Comparison of ENCODE assay signal across 33 cellular contexts in genomic region chr17:43315369-43315768, GRCh38.
"Had no signal": no experiment of that assay in that cellular context is flagged by ENCODE, and none has a peak within 500 bp of the region (broad histone marks: within the 10 kb centered on the region; RNA-seq: fewer than 3 reads in every experiment).

No MANE protein-coding gene starts in this region.

- H3K36me3 ChIP-seq: adrenal gland, esophagus squamous epithelium, gastroesophageal sphincter, heart right ventricle, WERI-Rb-1 had no signal

- H3K27me3 Mint-ChIP-seq: activated B cell treated with CpG ODN at 0.5 μM for 24 hours; activated CD4-positive, alpha-beta memory T cell treated with anti-CD3 and anti-CD28 coated beads for 36 hours; activated CD8-positive, alpha-beta memory T cell treated with anti-CD3 and anti-CD28 coated beads, Interleukin-2, amount 10 ng/mL, durations not matched to agents 7 days and 5 days; activated naive CD4-positive, alpha-beta T cell treated with anti-CD3 and anti-CD28 coated beads, Interleukin-2, amount 50 U/mL, for 24 hours; activated naive CD8-positive, alpha-beta T cell treated with anti-CD3 and anti-CD28 coated beads for 36 hours; activated naive CD8-positive, alpha-beta T cell treated with anti-CD3 and anti-CD28 coated beads, Interleukin-2, amount 50 U/mL, for 24 hours; effector memory CD8-positive, alpha-beta T cell; T-helper 17 cell had no signal

- FAIRE-seq: colon had no signal

- H3K4me3 ChIP-seq: adrenal gland, body of pancreas, esophagus squamous epithelium, gastroesophageal sphincter, heart right ventricle had no signal

- H3K27ac Mint-ChIP-seq: activated B cell treated with CpG ODN at 0.5 μM for 24 hours; activated CD4-positive, alpha-beta memory T cell treated with anti-CD3 and anti-CD28 coated beads for 36 hours; activated CD8-positive, alpha-beta memory T cell treated with anti-CD3 and anti-CD28 coated beads, Interleukin-2, amount 10 ng/mL, durations not matched to agents 7 days and 5 days; activated CD8-positive, alpha-beta T cell treated with anti-CD3 and anti-CD28 coated beads, Interleukin-2, amount 10 ng/mL, durations not matched to agents 7 days and 5 days; activated naive CD4-positive, alpha-beta T cell treated with anti-CD3 and anti-CD28 coated beads for 36 hours; activated naive CD4-positive, alpha-beta T cell treated with anti-CD3 and anti-CD28 coated beads, Interleukin-2, amount 50 U/mL, for 24 hours; activated naive CD8-positive, alpha-beta T cell treated with anti-CD3 and anti-CD28 coated beads for 36 hours; activated naive CD8-positive, alpha-beta T cell treated with anti-CD3 and anti-CD28 coated beads, Interleukin-2, amount 50 U/mL, for 24 hours; activated T-helper 1 cell treated with anti-CD3 and anti-CD28 coated beads, Interleukin-12 subunit alpha, Interleukin-12 subunit beta, Interleukin-2, Interleukin-4 antibody, amounts not matched to agents 30 ng/mL and 10 ng/mL and 1 ng/mL, durations not matched to agents 14 hours and 24 hours and 36 hours; activated T-helper 2 cell treated with anti-CD3 and anti-CD28 coated beads, Interferon-gamma antibody, Interleukin-2, Interleukin-4, amounts not matched to agents 10 μg/mL and 5 μg/mL and 100 μg/mL, durations not matched to agents 14 hours and 24 hours and 36 hours; effector memory CD8-positive, alpha-beta T cell; T-helper 17 cell; T-helper 2 cell treated with Interferon-gamma antibody and Interleukin-4, amounts not matched to agents 5 μg/mL and 100 μg/mL, for 36 hours had no signal

- DNase-seq: activated B cell treated with CpG ODN at 0.5 μM for 24 hours; activated CD4-positive, alpha-beta memory T cell treated with anti-CD3 and anti-CD28 coated beads for 36 hours; activated CD4-positive, alpha-beta T cell treated with anti-CD3 and anti-CD28 coated beads for 48 hours; activated CD4-positive, alpha-beta T cell treated with anti-CD3 and anti-CD28 coated beads, Interleukin-2, amount 50 U/mL, for 1 hour; activated CD8-positive, alpha-beta memory T cell treated with anti-CD3 and anti-CD28 coated beads, Interleukin-2, amount 50 U/mL, for 4 hours; activated CD8-positive, alpha-beta T cell treated with anti-CD3 and anti-CD28 coated beads, Interleukin-2, amount 10 ng/mL, durations not matched to agents 7 days and 5 days; activated effector memory CD4-positive, alpha-beta T cell treated with anti-CD3 and anti-CD28 coated beads, Interleukin-2, amount 50 U/mL, for 16 hours; activated naive CD4-positive, alpha-beta T cell treated with anti-CD3 and anti-CD28 coated beads for 36 hours; activated naive CD8-positive, alpha-beta T cell treated with anti-CD3 and anti-CD28 coated beads for 36 hours; activated T-cell treated with anti-CD3 and anti-CD28 coated beads, Interleukin-2, amount 50 U/mL, for 1 hour; amygdala; aorta; body of pancreas; caudate nucleus; cortex of kidney; effector CD4-positive, alpha-beta T cell; effector memory CD8-positive, alpha-beta T cell; esophagus squamous epithelium; heart right ventricle; T-helper 17 cell; T1000; WERI-Rb-1 had no signal

- ATAC-seq: activated CD4-positive, CD25-positive, alpha-beta regulatory T cell treated with anti-CD3 and anti-CD28 coated beads, Interleukin-2, amount 50 U/mL, for 24 hours; activated CD8-positive, alpha-beta memory T cell treated with anti-CD3 and anti-CD28 coated beads, Interleukin-2, amount 10 ng/mL, durations not matched to agents 7 days and 5 days; activated CD8-positive, alpha-beta T cell treated with anti-CD3 and anti-CD28 coated beads, Interleukin-2, amount 10 ng/mL, durations not matched to agents 7 days and 5 days; activated naive CD8-positive, alpha-beta T cell treated with anti-CD3 and anti-CD28 coated beads, Interleukin-2, amount 50 U/mL, for 24 hours; body of pancreas; effector memory CD8-positive, alpha-beta T cell; gastroesophageal sphincter; heart right ventricle; T-helper 17 cell had no signal

- H3K27me3 ChIP-seq: adrenal gland, body of pancreas, esophagus squamous epithelium, gastroesophageal sphincter, heart right ventricle had no signal

- H3K27ac ChIP-seq: adrenal gland, body of pancreas, epithelial cell of prostate, esophagus squamous epithelium, gastroesophageal sphincter, heart right ventricle, WERI-Rb-1 had no signal

- H3K4me1 Mint-ChIP-seq: activated naive CD8-positive, alpha-beta T cell treated with anti-CD3 and anti-CD28 coated beads for 36 hours had no signal

- H3K4me1 ChIP-seq: adrenal gland, body of pancreas, esophagus squamous epithelium, gastroesophageal sphincter, heart right ventricle had no signal

- H3K4me3 Mint-ChIP-seq: activated B cell treated with CpG ODN at 0.5 μM for 24 hours; activated CD4-positive, alpha-beta memory T cell treated with anti-CD3 and anti-CD28 coated beads for 36 hours; activated CD8-positive, alpha-beta memory T cell treated with anti-CD3 and anti-CD28 coated beads, Interleukin-2, amount 10 ng/mL, durations not matched to agents 7 days and 5 days; activated CD8-positive, alpha-beta T cell treated with anti-CD3 and anti-CD28 coated beads, Interleukin-2, amount 10 ng/mL, durations not matched to agents 7 days and 5 days; activated naive CD4-positive, alpha-beta T cell treated with anti-CD3 and anti-CD28 coated beads for 36 hours; activated naive CD4-positive, alpha-beta T cell treated with anti-CD3 and anti-CD28 coated beads, Interleukin-2, amount 50 U/mL, for 24 hours; activated naive CD8-positive, alpha-beta T cell treated with anti-CD3 and anti-CD28 coated beads for 36 hours; activated naive CD8-positive, alpha-beta T cell treated with anti-CD3 and anti-CD28 coated beads, Interleukin-2, amount 50 U/mL, for 24 hours; activated T-helper 1 cell treated with anti-CD3 and anti-CD28 coated beads, Interleukin-12 subunit alpha, Interleukin-12 subunit beta, Interleukin-2, Interleukin-4 antibody, amounts not matched to agents 30 ng/mL and 10 ng/mL and 1 ng/mL, durations not matched to agents 14 hours and 24 hours and 36 hours; effector memory CD8-positive, alpha-beta T cell; T-helper 17 cell; T-helper 2 cell treated with Interferon-gamma antibody and Interleukin-4, amounts not matched to agents 5 μg/mL and 100 μg/mL, for 36 hours had no signal

- H3K9me3 ChIP-seq: adrenal gland, body of pancreas, esophagus squamous epithelium, gastroesophageal sphincter had no signal

- H3K9me3 Mint-ChIP-seq: activated T-helper 1 cell treated with anti-CD3 and anti-CD28 coated beads, Interleukin-12 subunit alpha, Interleukin-12 subunit beta, Interleukin-2, Interleukin-4 antibody, amounts not matched to agents 30 ng/mL and 10 ng/mL and 1 ng/mL, durations not matched to agents 14 hours and 24 hours and 36 hours; effector memory CD8-positive, alpha-beta T cell had no signal
